Comparison of ENCODE assay signal across 11 cellular contexts in genomic region chr12:6295187-6295811, GRCh38. TPM values are rescaled to one million over a fixed set of nuclear protein-coding genes. Genes with fewer than 3 reads are reported as not detected.
DNase-seq lines count a peak whose midpoint lies in the region; ATAC-seq and TF ChIP-seq lines count a peak whose summit lies in the region.
"Had no signal": no experiment of that assay in that cellular context is flagged by ENCODE, and none has a peak within 500 bp of the region (broad histone marks: within the 10 kb centered on the region; RNA-seq: fewer than 3 reads in every experiment).

No MANE protein-coding gene starts in this region.

- TF ChIP-seq EP300 in tibial nerve (IDR thresholded peaks at IDR 0.05) = no peak

- H3K4me3 ChIP-seq in astrocyte of the spinal cord (ENCODE audit: low read depth, low read length) (no peak overlapping the region), tibial nerve (no peak overlapping the region)

- in situ Hi-C loops in astrocyte of the spinal cord (cut with HindIII; ENCODE audit: low sequenced_read_pairs) = no loop called here

- ATAC-seq in Right ventricle myocardium inferior (peak; percentile 54), HG03025 (IDR thresholded peaks at IDR 0.05; ENCODE audit: low FRiP score, unreplicated experiment) (no peak), GM21576 (IDR thresholded peaks at IDR 0.05; ENCODE audit: unreplicated experiment) (no peak)

- peaks cover 0 to 12% (median 0%) of the 10 kb centered on the region in 4 donors for H3K4me1 ChIP-seq in tibial nerve

- intact Hi-C loops in Right ventricle myocardium inferior (cut with DNase I) (no loop called here), cardiac septum (cut with DNase I) (no loop called here)

- DNase-seq in Right ventricle myocardium inferior (ENCODE audit: missing footprints) (no peak), cardiac septum (ENCODE audit: low spot score) (no peak), astrocyte of the spinal cord (ENCODE audit: low read depth, low spot score) (peak; percentile 88), kidney tubule cell (ENCODE audit: low spot score) (peak; percentile 92), iPS-NIHi7 (ENCODE audit: extremely low spot score) (no peak), tibial nerve (ENCODE audit: low spot score in 2 of 2) (no peak)
- DNase-seq: activated naive CD4-positive, alpha-beta T cell treated with anti-CD3 and anti-CD28 coated beads, Interleukin-2, amount 10 ng/mL, durations not matched to agents 7 days and 5 days; DND-41; stimulated activated CD4-positive, alpha-beta T cell treated with anti-CD3 and anti-CD28 coated beads, Interleukin-4, amount 100 ng/mL, for 1 hour had no signal

- TF ChIP-seq CTCF in astrocyte of the spinal cord (IDR thresholded peaks at IDR 0.05; ENCODE audit: low read depth, low read length) = no peak
- TF ChIP-seq CTCF in tibial nerve (IDR thresholded peaks at IDR 0.05) = no peak

- WGBS in tibial nerve, 2 donors = 66 to 67% methylated on average over 5 of the region's 5 CpGs

- no peaks in the 10 kb centered on the region for H3K27me3 ChIP-seq in tibial nerve

- H3K27ac ChIP-seq in tibial nerve = peak overlapping the region in 2 of 4 donors; percentile 29 to 54

- no peaks in the 10 kb centered on the region for H3K9me3 ChIP-seq in tibial nerve

- no peak for TF ChIP-seq POLR2A in tibial nerve (IDR thresholded peaks at IDR 0.05)

- no peaks in the 10 kb centered on the region for H3K36me3 ChIP-seq in tibial nerve

RNA-seq across cellular contexts. Expression of gene PLEKHG6, which starts 15.2 kb away (rescaled TPM):
- 0.49 TPM for total RNA-seq in Right ventricle myocardium inferior
- total RNA-seq in cardiac septum = 0.30 TPM
- 10 to 100 TPM in 1 of 4 donors, 1 to 10 TPM in 2, not detected in 1; 2.9 to 15.3 (median 7.6) TPM for total RNA-seq in tibial nerve

RNA-seq across cellular contexts. Expression of gene TNFRSF1A, which starts 46.6 kb away (rescaled TPM):
- total RNA-seq in Right ventricle myocardium inferior (59.8 TPM), cardiac septum (60.0 TPM), tibial nerve (100 to 1,000 TPM; 196 to 437 (median 306) TPM)

Comparison
In these comparisons a context has a peak if more than half of its experiments do, and no peak if none do; other contexts are left out.
1. DNase-seq: peak in astrocyte of the spinal cord (single experiment) and kidney tubule cell (single experiment); none in Right ventricle myocardium inferior (single experiment), cardiac septum (single experiment), iPS-NIHi7 (single experiment) and tibial nerve (0 of 2).